Comparison of ENCODE assay signal across 8 cellular contexts in genomic region chr9:123679330-123679987, GRCh38.
DNase-seq lines count a peak whose midpoint lies in the region; ATAC-seq and TF ChIP-seq lines count a peak whose summit lies in the region.

No MANE protein-coding gene starts in this region.

- peak overlapping the region; percentile 82 for H3K27ac ChIP-seq in VCaP

- peaks cover 30 to 62% of the 10 kb centered on the region in 2 donors for H3K4me1 Mint-ChIP-seq in stimulated activated naive B cell treated with anti-CD40 and anti-IgM and Interleukin-4, amounts not matched to agents 10 μg/mL and 1 μg/mL and 100 μg/mL, for 72 hours

- H3K27me3 Mint-ChIP-seq in stimulated activated naive B cell treated with anti-CD40 and anti-IgM and Interleukin-4, amounts not matched to agents 10 μg/mL and 1 μg/mL and 100 μg/mL, for 72 hours, result no peaks in the 10 kb centered on the region

- peak overlapping the region; percentile 78 for H3K27ac Mint-ChIP-seq in stimulated activated naive B cell treated with anti-CD40 and anti-IgM and Interleukin-4, amounts not matched to agents 10 μg/mL and 1 μg/mL and 100 μg/mL, for 72 hours

- peak; percentile 94 for ATAC-seq in GM19043 (IDR thresholded peaks at IDR 0.05; ENCODE audit: low read depth, unreplicated experiment)
- peak; percentile 94 for ATAC-seq in HG03066 (IDR thresholded peaks at IDR 0.05; ENCODE audit: low read depth, unreplicated experiment)
- peak; percentile 93 for ATAC-seq in stimulated activated naive B cell treated with anti-CD40 and anti-IgM and Interleukin-4, amounts not matched to agents 10 μg/mL and 1 μg/mL and 100 μg/mL, for 72 hours (replicated peaks)

- peak overlapping the region; percentile 40 to 76 for H3K4me3 Mint-ChIP-seq in stimulated activated naive B cell treated with anti-CD40 and anti-IgM and Interleukin-4, amounts not matched to agents 10 μg/mL and 1 μg/mL and 100 μg/mL, for 72 hours

- H3K9me3 Mint-ChIP-seq in stimulated activated naive B cell treated with anti-CD40 and anti-IgM and Interleukin-4, amounts not matched to agents 10 μg/mL and 1 μg/mL and 100 μg/mL, for 72 hours, result no peaks in the 10 kb centered on the region

- DNase-seq in DMS153 treated with DMSO at 0.1 percent for 48 hours (lab: John Stamatoyannopoulos, UW; ENCODE audit: unreplicated experiment) (peak; percentile 22), NCI-H526 (lab: John Stamatoyannopoulos, UW) (no peak), hypothalamus (lab: John Stamatoyannopoulos, UW) (no peak), COLO829 (ENCODE audit: low spot score) (no peak)
- DNase-seq in stimulated activated naive B cell treated with anti-CD40 and anti-IgM and Interleukin-4, amounts not matched to agents 10 μg/mL and 1 μg/mL and 100 μg/mL, for 72 hours, result peak; percentile 23

- no peak for TF ChIP-seq CTCF in VCaP (conservative IDR thresholded peaks at IDR 0.05)

- H3K36me3 Mint-ChIP-seq in stimulated activated naive B cell treated with anti-CD40 and anti-IgM and Interleukin-4, amounts not matched to agents 10 μg/mL and 1 μg/mL and 100 μg/mL, for 72 hours, result peaks cover 7 to 19% of the 10 kb centered on the region in 2 donors

Comparison
In these comparisons a context has a peak if more than half of its experiments do, and no peak if none do; other contexts are left out.
1. DNase-seq: peak in DMS153 treated with DMSO at 0.1 percent for 48 hours (single experiment) and stimulated activated naive B cell treated with anti-CD40 and anti-IgM and Interleukin-4, amounts not matched to agents 10 μg/mL and 1 μg/mL and 100 μg/mL, for 72 hours (single experiment); none in NCI-H526 (0 of 2), hypothalamus (0 of 51) and COLO829 (single experiment).
2. Peak in every context shown above with its lines, with median percentiles within 50 percentile points of each other: ATAC-seq.